33 cellular contexts compared by ENCODE assay signal in the genomic region with DNA sequence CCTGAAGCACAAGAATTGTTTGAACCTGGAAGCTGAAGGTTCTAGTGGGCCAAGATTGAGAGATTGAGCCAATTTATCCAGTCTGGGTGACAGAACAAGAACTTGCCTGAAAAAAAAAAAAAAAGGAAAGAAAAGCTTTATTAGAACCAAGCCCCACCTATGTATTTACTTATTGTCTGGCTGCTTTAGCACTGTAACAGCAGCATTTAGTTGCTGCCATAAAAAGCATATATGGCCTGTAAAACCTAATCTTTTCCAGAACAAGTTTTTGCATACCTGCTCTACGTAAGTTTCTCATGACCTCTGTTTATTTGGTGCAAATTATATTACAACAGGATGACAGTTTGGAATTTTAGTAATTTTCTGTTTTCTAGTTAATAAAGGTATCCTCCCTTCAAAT.
DNase-seq lines count a peak whose midpoint lies in the region; ATAC-seq, FAIRE-seq and TF ChIP-seq lines count a peak whose summit lies in the region.
"Had no signal": no experiment of that assay in that cellular context is flagged by ENCODE, and none has a peak within 500 bp of the region (broad histone marks: within the 10 kb centered on the region; RNA-seq: fewer than 3 reads in every experiment).

No MANE protein-coding gene starts in this region.

- DNase-seq in LNCaP clone FGC (ENCODE audit: low read depth) (peak; percentile 40), left colon (no peak), mucosa of descending colon (no peak), NCI-H1694 (lab: John Stamatoyannopoulos, UW) (no peak)
- DNase-seq in stimulated activated naive CD4-positive, alpha-beta T cell (lab: John Stamatoyannopoulos, UW) = no peak
- DNase-seq: 8988T; ACHN; AML-193; BE2C; C1 segment of cervical spinal cord; Caco-2; Calu3; CD4-positive, alpha-beta memory T cell; CD4-positive, alpha-beta T cell; CD4-positive, CD25-positive, alpha-beta regulatory T cell; CD8-positive, alpha-beta memory T cell; CD8-positive, alpha-beta T cell; COR-L47; DMS 273 treated with DMSO at 0.1 percent for 48 hours; DMS153; DMS53; DMS79; DMS79 treated with DMSO at 0.1 percent for 48 hours; DND-41; EL had no signal

- H3K4me1 ChIP-seq in mucosa of descending colon (ENCODE audit: low read depth) = no peaks in the 10 kb centered on the region
- H3K4me1 ChIP-seq: A549; BE2C; BLaER1; BLaER1 treated with 17β-estradiol and CSF1 and Interleukin-3, amounts not matched to agents 10 nM and 100 nM; Caco-2 had no signal

- intact Hi-C loops in left colon (cut with DNase I, micrococcal nuclease) = no loop called here
- intact Hi-C loops in mucosa of descending colon (cut with DNase I, micrococcal nuclease) = no loop called here

- no peaks in the 10 kb centered on the region for H3K36me3 ChIP-seq in mucosa of descending colon (ENCODE audit: low read depth)
- H3K36me3 ChIP-seq: BE2C; BLaER1; BLaER1 treated with 17β-estradiol and CSF1 and Interleukin-3, amounts not matched to agents 10 nM and 100 nM had no signal

- TF ChIP-seq CTCF in LNCaP clone FGC (IDR thresholded peaks at IDR 0.05; ENCODE audit: control insufficient read depth, extremely low read depth, insufficient read depth) (no peak), mucosa of descending colon (IDR thresholded peaks at IDR 0.05) (no peak)

- peaks cover 3% of the 10 kb centered on the region for H3K9me3 ChIP-seq in mucosa of descending colon
- H3K9me3 ChIP-seq: BE2C; BLaER1; BLaER1 treated with 17β-estradiol and CSF1 and Interleukin-3, amounts not matched to agents 10 nM and 100 nM; Caco-2 had no signal

- peak; percentile 94 for ATAC-seq in left colon
- ATAC-seq in mucosa of descending colon = peak; percentile 92
- no peak for ATAC-seq in GM18867 (IDR thresholded peaks at IDR 0.05; ENCODE audit: unreplicated experiment)
- no peak for ATAC-seq in HG02852 (IDR thresholded peaks at IDR 0.05; ENCODE audit: unreplicated experiment)
- ATAC-seq: A549; CD8-positive, alpha-beta T cell had no signal

- FAIRE-seq in colon (lab: Jason Lieb, UNC) = peak; percentile 88
- FAIRE-seq: A204.1, A549, D721Med had no signal

- no peak overlapping the region for H3K4me3 ChIP-seq in LNCaP clone FGC (ENCODE audit: low read depth, low read length)
- H3K4me3 ChIP-seq in mucosa of descending colon = no peak overlapping the region
- H3K4me3 ChIP-seq: A549; BLaER1; BLaER1 treated with 17β-estradiol and CSF1 and Interleukin-3, amounts not matched to agents 10 nM and 100 nM had no signal

Comparison
In these comparisons a context has a peak if more than half of its experiments do, and no peak if none do; other contexts are left out.
1. ATAC-seq: peak in left colon (single experiment) and mucosa of descending colon (single experiment); none in GM18867 (single experiment) and HG02852 (single experiment).